13 cellular contexts compared by ENCODE assay signal in genomic region chr20:1130058-1130694, GRCh38. TPM values are rescaled to one million over a fixed set of nuclear protein-coding genes. Genes with fewer than 3 reads are reported as not detected.
DNase-seq lines count a peak whose midpoint lies in the region; ATAC-seq and TF ChIP-seq lines count a peak whose summit lies in the region.
"Had no signal": no experiment of that assay in that cellular context is flagged by ENCODE, and none has a peak within 500 bp of the region (broad histone marks: within the 10 kb centered on the region; RNA-seq: fewer than 3 reads in every experiment).

No MANE protein-coding gene starts in this region.

- H3K27ac Mint-ChIP-seq in MCF 10A (ENCODE audit: low read depth, unreplicated experiment), result peak overlapping the region; percentile 13

- DNase-seq in MCF 10A (ENCODE audit: unreplicated experiment) (no peak), breast epithelium (ENCODE audit: low spot score in 2 of 2) (no peak), iris pigment epithelial cell (ENCODE audit: low read depth) (peak; percentile 26), upper lobe of right lung (no peak), NCI-H146 (lab: John Stamatoyannopoulos, UW) (no peak), NCI-H2081 (lab: John Stamatoyannopoulos, UW) (no peak)
- DNase-seq: DMS 273 treated with DMSO at 0.1 percent for 48 hours, Karpas-422, NCI-H1436, NCI-H2081 treated with DMSO at 0.1 percent for 48 hours had no signal

- H3K9ac ChIP-seq in OCI-LY3 (ENCODE audit: low read length), result no peak overlapping the region

- TF ChIP-seq POLR2A in breast epithelium (IDR thresholded peaks at IDR 0.05), result no peak

- H3K4me1 ChIP-seq in breast epithelium, result no peaks in the 10 kb centered on the region
- peaks cover 10% of the 10 kb centered on the region for H3K4me1 ChIP-seq in OCI-LY3 (ENCODE audit: low read length)
- peaks cover 12% of the 10 kb centered on the region for H3K4me1 ChIP-seq in upper lobe of right lung

- peaks cover 46% of the 10 kb centered on the region for H3K79me2 ChIP-seq in OCI-LY3 (ENCODE audit: low read length)

- H3K36me3 ChIP-seq in breast epithelium, result peaks cover 11% of the 10 kb centered on the region
- H3K36me3 ChIP-seq in OCI-LY3 (replicated peaks; ENCODE audit: low read depth, low read length), result peaks cover 82% of the 10 kb centered on the region
- peaks cover 88% of the 10 kb centered on the region for H3K36me3 ChIP-seq in upper lobe of right lung

- TF ChIP-seq CTCF in MCF 10A (IDR thresholded peaks at IDR 0.05; ENCODE audit: unreplicated experiment) (no peak), breast epithelium (IDR thresholded peaks at IDR 0.05) (no peak), OCI-LY3 (IDR thresholded peaks at IDR 0.05; ENCODE audit: low read depth, low read length) (no peak), upper lobe of right lung (IDR thresholded peaks at IDR 0.05) (no peak)

- H3K4me2 ChIP-seq in OCI-LY3 (ENCODE audit: low read length), result peak overlapping the region; percentile 54; the same call in 1 of the 2 replicates

- peak; percentile 28 for ATAC-seq in upper lobe of right lung
- ATAC-seq: Panc1, SK-N-SH treated with all-trans-retinoic acid at 6 μM for 48 hours had no signal

- CTCF ChIA-PET in MCF 10A (lab: Yijun Ruan, JAX), result interaction anchor here (0.6 kb wide), 1 partner anchor 11 kb away, joined by 3 read pairs; no protein-coding TSS in a partner anchor

- H3K27me3 ChIP-seq in breast epithelium (no peaks in the 10 kb centered on the region), OCI-LY3 (ENCODE audit: low read depth, low read length) (no peaks in the 10 kb centered on the region), upper lobe of right lung (no peaks in the 10 kb centered on the region)

- no peaks in the 10 kb centered on the region for H3K9me3 ChIP-seq in breast epithelium
- no peaks in the 10 kb centered on the region for H3K9me3 ChIP-seq in OCI-LY3 (ENCODE audit: insufficient read depth, low read length)
- H3K9me3 ChIP-seq in upper lobe of right lung, result no peaks in the 10 kb centered on the region

- no TSS peak for BruUV-seq in MCF 10A (replicated peaks; lab: Mats Ljungman, UMichigan)

- no peaks in the 10 kb centered on the region for H3K27me3 Mint-ChIP-seq in MCF 10A (ENCODE audit: insufficient read depth, unreplicated experiment)

- no peaks in the 10 kb centered on the region for H3K9me3 Mint-ChIP-seq in MCF 10A (ENCODE audit: unreplicated experiment)

- H2AFZ ChIP-seq in OCI-LY3 (ENCODE audit: low read depth, low read length), result no peak overlapping the region

- H3K4me1 Mint-ChIP-seq in MCF 10A (ENCODE audit: insufficient read depth, unreplicated experiment), result no peaks in the 10 kb centered on the region

- H3K4me3 ChIP-seq in breast epithelium (no peak overlapping the region), OCI-LY3 (ENCODE audit: low read length) (no peak overlapping the region), upper lobe of right lung (no peak overlapping the region)

- no peaks in the 10 kb centered on the region for H4K20me1 ChIP-seq in OCI-LY3 (ENCODE audit: insufficient read depth, low read length)

- H3K27ac ChIP-seq in breast epithelium (no peak overlapping the region), OCI-LY3 (ENCODE audit: low read length) (peak overlapping the region; percentile 35; the same call in 1 of the 2 replicates), upper lobe of right lung (peak overlapping the region; percentile 9)

- no peak overlapping the region for H3K4me3 Mint-ChIP-seq in MCF 10A (ENCODE audit: unreplicated experiment)

- H3K36me3 Mint-ChIP-seq in MCF 10A (ENCODE audit: insufficient read depth, unreplicated experiment), result peaks cover 79% of the 10 kb centered on the region

- intact Hi-C loops in MCF 10A (cut with micrococcal nuclease), result no loop called here
- intact Hi-C loops in breast epithelium (cut with DNase I; ENCODE audit: low total_unique reads), result no loop called here
- intact Hi-C loops in upper lobe of right lung (cut with DNase I), result no loop called here

- POLR2A ChIA-PET in MCF 10A (lab: Yijun Ruan, JAX), result no interaction called here

RNA-seq across cellular contexts. Expression of gene PSMF1, which starts 11.8 kb away (rescaled TPM):
- total RNA-seq in MCF 10A (2022) (207 and 212 TPM in 2 replicates), breast epithelium (10 to 100 TPM; 71.7 to 98.4 (median 75.1) TPM), upper lobe of right lung (133 TPM)

RNA-seq across cellular contexts. Expression of gene TMEM74B, which starts 54.6 kb away (rescaled TPM):
- total RNA-seq in MCF 10A (2022), result not detected in 2 replicates
- total RNA-seq in breast epithelium, result 1 to 10 TPM in 2 of 3 donors, under 1 TPM in 1; 0.73 to 4.3 (median 1.1) TPM
- 6.1 TPM for total RNA-seq in upper lobe of right lung

Comparison
In these comparisons a context has a peak if more than half of its experiments do, and no peak if none do; other contexts are left out.
1. H3K27ac ChIP-seq: peak in OCI-LY3 (single experiment) and upper lobe of right lung (single experiment); none in breast epithelium (0 of 2).